37 cellular contexts compared by ENCODE assay signal in genomic region chr9:35858428-35858827, GRCh38. TPM values are rescaled to one million over a fixed set of nuclear protein-coding genes. Genes with fewer than 3 reads are reported as not detected.
"Had no signal": no experiment of that assay in that cellular context is flagged by ENCODE, and none has a peak within 500 bp of the region (broad histone marks: within the 10 kb centered on the region; RNA-seq: fewer than 3 reads in every experiment).

No MANE protein-coding gene starts in this region.

- H3K4me3 ChIP-seq: Peyer's patch had no signal

- H3K27me3 ChIP-seq: Peyer's patch had no signal

- H3K4me1 ChIP-seq: Peyer's patch had no signal

- H3K27ac ChIP-seq: KMS-11, Peyer's patch, VCaP had no signal

- H3K36me3 ChIP-seq: Peyer's patch had no signal

- H3K9me3 ChIP-seq: Peyer's patch had no signal

- H3K9me3 Mint-ChIP-seq: activated B cell treated with CpG ODN at 0.5 μM for 24 hours; activated CD4-positive, alpha-beta memory T cell treated with anti-CD3 and anti-CD28 coated beads, Interleukin-2, amount 10 ng/mL, durations not matched to agents 7 days and 5 days; activated naive CD4-positive, alpha-beta T cell treated with anti-CD3 and anti-CD28 coated beads, Interleukin-2, amount 10 ng/mL, durations not matched to agents 7 days and 5 days; activated naive CD8-positive, alpha-beta T cell treated with anti-CD3 and anti-CD28 coated beads, Interleukin-2, amount 50 U/mL, for 24 hours; activated T-cell treated with anti-CD3 and anti-CD28 coated beads, Interleukin-2, amount 50 U/mL, for 24 hours; brain had no signal

- H3K36me3 Mint-ChIP-seq: activated naive CD4-positive, alpha-beta T cell treated with anti-CD3 and anti-CD28 coated beads, Interleukin-2, amount 10 ng/mL, durations not matched to agents 7 days and 5 days; activated naive CD8-positive, alpha-beta T cell; brain had no signal

- ATAC-seq: activated naive CD8-positive, alpha-beta T cell treated with anti-CD3 and anti-CD28 coated beads, Interleukin-2, amount 50 U/mL, for 24 hours; PC-3; Right ventricle myocardium inferior had no signal

- H3K27ac Mint-ChIP-seq: activated B cell treated with CpG ODN at 0.5 μM for 24 hours; activated CD4-positive, alpha-beta memory T cell treated with anti-CD3 and anti-CD28 coated beads, Interleukin-2, amount 10 ng/mL, durations not matched to agents 7 days and 5 days; activated naive CD4-positive, alpha-beta T cell treated with anti-CD3 and anti-CD28 coated beads, Interleukin-2, amount 10 ng/mL, durations not matched to agents 7 days and 5 days; activated naive CD8-positive, alpha-beta T cell; activated naive CD8-positive, alpha-beta T cell treated with anti-CD3 and anti-CD28 coated beads, Interleukin-2, amount 50 U/mL, for 24 hours; activated T-cell treated with anti-CD3 and anti-CD28 coated beads, Interleukin-2, amount 50 U/mL, for 24 hours had no signal

- H3K4me3 Mint-ChIP-seq: activated B cell treated with CpG ODN at 0.5 μM for 24 hours; activated CD4-positive, alpha-beta memory T cell treated with anti-CD3 and anti-CD28 coated beads, Interleukin-2, amount 10 ng/mL, durations not matched to agents 7 days and 5 days; activated naive CD4-positive, alpha-beta T cell treated with anti-CD3 and anti-CD28 coated beads, Interleukin-2, amount 10 ng/mL, durations not matched to agents 7 days and 5 days; activated naive CD8-positive, alpha-beta T cell; activated naive CD8-positive, alpha-beta T cell treated with anti-CD3 and anti-CD28 coated beads, Interleukin-2, amount 50 U/mL, for 24 hours; activated T-cell treated with anti-CD3 and anti-CD28 coated beads, Interleukin-2, amount 50 U/mL, for 24 hours; brain had no signal

- H3K4me1 Mint-ChIP-seq: activated naive CD8-positive, alpha-beta T cell treated with anti-CD3 and anti-CD28 coated beads, Interleukin-2, amount 50 U/mL, for 24 hours; brain had no signal

- H3K27me3 Mint-ChIP-seq: brain had no signal

- DNase-seq: activated B cell treated with CpG ODN at 0.5 μM for 24 hours; activated CD4-positive, alpha-beta memory T cell treated with anti-CD3 and anti-CD28 coated beads, Interleukin-2, amount 10 ng/mL, durations not matched to agents 7 days and 5 days; activated CD4-positive, alpha-beta T cell treated with anti-CD3 and anti-CD28 coated beads for 4 hours; activated CD4-positive, CD25-positive, alpha-beta regulatory T cell treated with anti-CD3 and anti-CD28 coated beads, Interleukin-2, amount 50 U/mL, for 72 hours; activated effector memory CD4-positive, alpha-beta T cell treated with Interleukin-2 at 50 U/mL for 16 hours; activated naive CD4-positive, alpha-beta T cell treated with anti-CD3 and anti-CD28 coated beads, Interleukin-2, amount 10 ng/mL, durations not matched to agents 7 days and 5 days; activated naive CD8-positive, alpha-beta T cell treated with anti-CD3 and anti-CD28 coated beads, Interleukin-2, amount 50 U/mL, for 24 hours; activated T-cell treated with anti-CD3 and anti-CD28 coated beads, Interleukin-2, amount 50 U/mL, for 24 hours; anterior cingulate cortex; caudate nucleus; NCI-H1092 treated with DMSO at 0.1 percent for 48 hours; NCI-H1417; NCI-H146; NCI-H187; NCI-H2029 treated with DMSO at 0.1 percent for 48 hours; NCI-H2107; NCI-H2171; NCI-H510A; NCI-H748 treated with DMSO at 0.1 percent for 48 hours; NK-92 treated with Interleukin-12 subunit alpha and Interleukin-12 subunit beta, amount 100 ng/mL, for 24 hours; PC-3; Peyer's patch; RPMI8226; SIG-M5; SW 1271; T-helper 1 cell; T-helper 2 cell; T-helper 9 cell had no signal

RNA-seq across cellular contexts. Expression of gene OR13J1, which starts 11.8 kb away (rescaled TPM):
- total RNA-seq: activated B cell treated with CpG ODN at 0.5 μM for 24 hours; activated CD4-positive, alpha-beta memory T cell treated with anti-CD3 and anti-CD28 coated beads, Interleukin-2, amount 10 ng/mL, durations not matched to agents 7 days and 5 days; activated CD8-positive, alpha-beta memory T cell treated with anti-CD3 and anti-CD28 coated beads for 36 hours; bronchial epithelial cell; LHCN-M2; PC-3; Peyer's patch; Right ventricle myocardium inferior; SK-MEL-5 had no signal

RNA-seq across cellular contexts. Expression of gene FAM221B, which starts 29.9 kb away (rescaled TPM):
- total RNA-seq: activated B cell treated with CpG ODN at 0.5 μM for 24 hours; activated CD4-positive, alpha-beta memory T cell treated with anti-CD3 and anti-CD28 coated beads, Interleukin-2, amount 10 ng/mL, durations not matched to agents 7 days and 5 days; activated CD8-positive, alpha-beta memory T cell treated with anti-CD3 and anti-CD28 coated beads for 36 hours; bronchial epithelial cell; LHCN-M2; PC-3; Peyer's patch; Right ventricle myocardium inferior; SK-MEL-5 had no signal

RNA-seq across cellular contexts. Expression of gene SPAG8, which starts 46.4 kb away (rescaled TPM):
- total RNA-seq: PC-3 had no signal
